In genomic region chr6:137707590-137708360, GRCh38 we compare ENCODE assay signal across 1 cellular context.
A peak's percentile ranks its signal among the peaks of the same experiment; 100 is the strongest.
TF ChIP-seq lines count a peak whose summit lies in the region.

No MANE protein-coding gene starts in this region.

TF ChIP-seq in K562, 482 proteins besides CTCF, POLR2A, EP300 and RAD21 (continued from another document and continues in another):
- TF ChIP-seq ZBTB8A (IDR thresholded peaks at IDR 0.05; ENCODE audit: partially characterized antibody) (no peak), SIX5 (IDR thresholded peaks at IDR 0.05; ENCODE audit: borderline replicate concordance in 1 of 2, insufficient read depth in 1 of 2, low read depth in 1 of 2, low read length in 2 of 2) (no peak), TCFL5 (CRISPR knock-in tag; conservative IDR thresholded peaks at IDR 0.05) (no peak), MGA (IDR thresholded peaks at IDR 0.05) (peak; percentile 59), CBX5 (IDR thresholded peaks at IDR 0.05; ENCODE audit: borderline replicate concordance, low read depth) (no peak), GABPB2 (CRISPR knock-in tag; conservative IDR thresholded peaks at IDR 0.05) (no peak), ZNF316 (IDR thresholded peaks at IDR 0.05) (peak; percentile 81), ZNF512 (tag; IDR thresholded peaks at IDR 0.05) (no peak), CHCHD3 (CRISPR knock-in tag; IDR thresholded peaks at IDR 0.05) (no peak), EZH2 (IDR thresholded peaks at IDR 0.05; ENCODE audit: borderline replicate concordance, low read depth, low read length) (no peak), MTA2 (IDR thresholded peaks at IDR 0.05; ENCODE audit: low read depth) (peak; percentile 27; the same call in 1 of the 2 replicates), COPS2 (conservative IDR thresholded peaks at IDR 0.05) (no peak), ZSCAN32 (CRISPR knock-in tag; IDR thresholded peaks at IDR 0.05) (no peak), HDGF (IDR thresholded peaks at IDR 0.05) (peak; percentile 62; the same call in 1 of the 2 replicates), ATF6 (CRISPR knock-in tag; IDR thresholded peaks at IDR 0.05) (no peak), ZNF354B (CRISPR knock-in tag; IDR thresholded peaks at IDR 0.05) (no peak), PURB (CRISPR knock-in tag; IDR thresholded peaks at IDR 0.05; ENCODE audit: low read depth) (no peak), FOXJ2 (tag; IDR thresholded peaks at IDR 0.05) (no peak), BHLHE40 (IDR thresholded peaks at IDR 0.05; ENCODE audit: low read length) (peak; percentile 13; the same call in 1 of the 2 replicates), ZNF347 (CRISPR knock-in tag; IDR thresholded peaks at IDR 0.05; ENCODE audit: low read depth) (no peak), SLC30A9 (CRISPR knock-in tag; IDR thresholded peaks at IDR 0.05) (no peak), ZBTB12 (CRISPR knock-in tag; IDR thresholded peaks at IDR 0.05) (no peak), PATZ1 (CRISPR knock-in tag; IDR thresholded peaks at IDR 0.05; ENCODE audit: borderline replicate concordance) (no peak), ELF2 (CRISPR knock-in tag; IDR thresholded peaks at IDR 0.05) (no peak; the same call in 1 of the 2 replicates), MCM5 (IDR thresholded peaks at IDR 0.05; ENCODE audit: low read depth) (no peak), ZNF778 (CRISPR knock-in tag; IDR thresholded peaks at IDR 0.05) (no peak), RBM15 (IDR thresholded peaks at IDR 0.05; ENCODE audit: insufficient read depth, low read length) (no peak), HMGN3 (IDR thresholded peaks at IDR 0.05; ENCODE audit: borderline replicate concordance, extremely low read depth, insufficient read length, low read depth, low read length) (no peak), CBX3 (IDR thresholded peaks at IDR 0.05; ENCODE audit: borderline replicate concordance in 1 of 2, low read length in 2 of 2) (peak in 1 of 2 experiments; percentile 27; a peak in 1 of 3 replicates), PPARD (CRISPR knock-in tag; IDR thresholded peaks at IDR 0.05) (no peak), RREB1 (CRISPR knock-in tag; IDR thresholded peaks at IDR 0.05) (peak; percentile 84; the same call in 1 of the 2 replicates)
